30 cellular contexts compared by ENCODE assay signal in genomic region chr16:27736431-27736830, GRCh38.
"Had no signal": no experiment of that assay in that cellular context is flagged by ENCODE, and none has a peak within 500 bp of the region (broad histone marks: within the 10 kb centered on the region; RNA-seq: fewer than 3 reads in every experiment).

No MANE protein-coding gene starts in this region.

- H3K4me1 Mint-ChIP-seq: activated B cell treated with CpG ODN at 0.5 μM for 24 hours; activated CD4-positive, alpha-beta memory T cell treated with anti-CD3 and anti-CD28 coated beads, Interleukin-2, amount 10 ng/mL, durations not matched to agents 7 days and 5 days; activated naive CD4-positive, alpha-beta T cell treated with anti-CD3 and anti-CD28 coated beads, Interleukin-2, amount 50 U/mL, for 24 hours had no signal

- H2AFZ ChIP-seq: PC-9 had no signal

- H3K4me3 Mint-ChIP-seq: activated B cell treated with CpG ODN at 0.5 μM for 24 hours; activated CD4-positive, alpha-beta memory T cell treated with anti-CD3 and anti-CD28 coated beads, Interleukin-2, amount 10 ng/mL, durations not matched to agents 7 days and 5 days; activated naive CD4-positive, alpha-beta T cell treated with anti-CD3 and anti-CD28 coated beads, Interleukin-2, amount 50 U/mL, for 24 hours; activated T-cell treated with anti-CD3 and anti-CD28 coated beads, Interleukin-2, amount 50 U/mL, for 72 hours had no signal

- DNase-seq: activated B cell treated with CpG ODN at 0.5 μM for 24 hours; activated CD4-positive, alpha-beta memory T cell treated with anti-CD3 and anti-CD28 coated beads, Interleukin-2, amount 10 ng/mL, durations not matched to agents 7 days and 5 days; activated CD4-positive, alpha-beta T cell treated with anti-CD3 and anti-CD28 coated beads for 48 hours; activated CD4-positive, CD25-positive, alpha-beta regulatory T cell treated with anti-CD3 and anti-CD28 coated beads, Interleukin-2, amount 50 U/mL, for 72 hours; activated gamma-delta T cell; activated naive CD4-positive, alpha-beta T cell treated with Interleukin-2 at 50 U/mL for 16 hours; activated T-cell treated with anti-CD3 and anti-CD28 coated beads, Interleukin-2, amount 50 U/mL, for 1 hour; activated T-cell treated with anti-CD3 and anti-CD28 coated beads, Interleukin-2, amount 50 U/mL, for 72 hours; anterior cingulate cortex; cerebellar nuclear complex; MM.1S; MV-4-11; NCI-H1092; NCI-H1436 treated with DMSO at 0.1 percent for 48 hours; NCI-H1694 treated with DMSO at 0.1 percent for 48 hours; NCI-H2029; NCI-H345; NCI-H524 treated with DMSO at 0.1 percent for 48 hours; NCI-H748 treated with DMSO at 0.1 percent for 48 hours; NK-92 treated with Interleukin-12 subunit alpha and Interleukin-12 subunit beta, amount 100 ng/mL, for 24 hours; PC-9; SIG-M5; T-helper 1 cell; T1000 had no signal

- ATAC-seq: activated T-cell treated with anti-CD3 and anti-CD28 coated beads, Interleukin-2, amount 50 U/mL, for 72 hours; Right ventricle myocardium inferior; SK-N-SH treated with all-trans-retinoic acid at 6 μM for 48 hours had no signal

- H3K9me3 Mint-ChIP-seq: activated B cell treated with CpG ODN at 0.5 μM for 24 hours; activated CD4-positive, alpha-beta memory T cell treated with anti-CD3 and anti-CD28 coated beads, Interleukin-2, amount 10 ng/mL, durations not matched to agents 7 days and 5 days; activated naive CD4-positive, alpha-beta T cell treated with anti-CD3 and anti-CD28 coated beads, Interleukin-2, amount 50 U/mL, for 24 hours; activated T-cell treated with anti-CD3 and anti-CD28 coated beads, Interleukin-2, amount 50 U/mL, for 72 hours; activated T-helper 2 cell treated with anti-CD3 and anti-CD28 coated beads, Interferon-gamma antibody, Interleukin-2, Interleukin-4, amounts not matched to agents 10 μg/mL and 5 μg/mL and 100 μg/mL, durations not matched to agents 14 hours and 24 hours and 36 hours had no signal

- H3K27me3 Mint-ChIP-seq: activated B cell treated with CpG ODN at 0.5 μM for 24 hours; activated CD4-positive, alpha-beta memory T cell treated with anti-CD3 and anti-CD28 coated beads, Interleukin-2, amount 10 ng/mL, durations not matched to agents 7 days and 5 days; activated naive CD4-positive, alpha-beta T cell treated with anti-CD3 and anti-CD28 coated beads, Interleukin-2, amount 50 U/mL, for 24 hours had no signal

- H3K9ac ChIP-seq: KMS-11 had no signal

- H3K27ac Mint-ChIP-seq: activated B cell treated with CpG ODN at 0.5 μM for 24 hours; activated CD4-positive, alpha-beta memory T cell treated with anti-CD3 and anti-CD28 coated beads, Interleukin-2, amount 10 ng/mL, durations not matched to agents 7 days and 5 days; activated naive CD4-positive, alpha-beta T cell treated with anti-CD3 and anti-CD28 coated beads, Interleukin-2, amount 50 U/mL, for 24 hours; activated T-cell treated with anti-CD3 and anti-CD28 coated beads, Interleukin-2, amount 50 U/mL, for 72 hours; activated T-helper 2 cell treated with anti-CD3 and anti-CD28 coated beads, Interferon-gamma antibody, Interleukin-2, Interleukin-4, amounts not matched to agents 10 μg/mL and 5 μg/mL and 100 μg/mL, durations not matched to agents 14 hours and 24 hours and 36 hours had no signal

- H3K4me3 ChIP-seq: PC-9 had no signal

- H3K4me2 ChIP-seq: KMS-11, PC-9 had no signal

- H3K27ac ChIP-seq: KMS-11, PC-9, RWPE1 had no signal
